In genomic region chr1:27940297-27940696, GRCh38 we compare ENCODE assay signal across 8 cellular contexts.
A peak's percentile ranks its signal among the peaks of the same experiment; 100 is the strongest.
DNase-seq lines count a peak whose midpoint lies in the region; ATAC-seq and TF ChIP-seq lines count a peak whose summit lies in the region.

No MANE protein-coding gene starts in this region.

- TF ChIP-seq CTCF in fibroblast of pulmonary artery (IDR thresholded peaks at IDR 0.05; ENCODE audit: low read length, missing control alignments) = peak; percentile 14

- ATAC-seq in GM19023 (IDR thresholded peaks at IDR 0.05; ENCODE audit: unreplicated experiment) (no peak), GM19397 (IDR thresholded peaks at IDR 0.05; ENCODE audit: unreplicated experiment) (no peak)

- DNase-seq in EL (peak; percentile 54), NCI-H69 (lab: John Stamatoyannopoulos, UW) (peak; percentile 36), fibroblast of pulmonary artery (ENCODE audit: low read depth) (no peak), NCI-H128 (lab: John Stamatoyannopoulos, UW; ENCODE audit: unreplicated experiment) (no peak)
- peak; percentile 39 for DNase-seq in activated CD8-positive, alpha-beta memory T cell treated with anti-CD3 and anti-CD28 coated beads, Interleukin-2, amount 50 U/mL, for 1 hour (ENCODE audit: extremely low read depth)
- peak; percentile 21 to 65 for DNase-seq in stimulated activated CD4-positive, alpha-beta T cell treated with anti-CD3 and anti-CD28 coated beads, Interleukin-12 subunit alpha, Interleukin-12 subunit beta, amount 100 ng/mL, for 24 hours (ENCODE audit: low read depth in 2 of 2)

- no peak overlapping the region for H3K4me3 ChIP-seq in fibroblast of pulmonary artery (replicated peaks; ENCODE audit: low read depth, low read length)

Comparison
In these comparisons a context has a peak if more than half of its experiments do, and no peak if none do; other contexts are left out.
1. DNase-seq: peak in EL (single experiment), NCI-H69 (single experiment), activated CD8-positive, alpha-beta memory T cell treated with anti-CD3 and anti-CD28 coated beads, Interleukin-2, amount 50 U/mL, for 1 hour (single experiment) and stimulated activated CD4-positive, alpha-beta T cell treated with anti-CD3 and anti-CD28 coated beads, Interleukin-12 subunit alpha, Interleukin-12 subunit beta, amount 100 ng/mL, for 24 hours (2 of 2); none in fibroblast of pulmonary artery (single experiment) and NCI-H128 (single experiment).